Comparison of ENCODE assay signal across 32 cellular contexts in the genomic region with DNA sequence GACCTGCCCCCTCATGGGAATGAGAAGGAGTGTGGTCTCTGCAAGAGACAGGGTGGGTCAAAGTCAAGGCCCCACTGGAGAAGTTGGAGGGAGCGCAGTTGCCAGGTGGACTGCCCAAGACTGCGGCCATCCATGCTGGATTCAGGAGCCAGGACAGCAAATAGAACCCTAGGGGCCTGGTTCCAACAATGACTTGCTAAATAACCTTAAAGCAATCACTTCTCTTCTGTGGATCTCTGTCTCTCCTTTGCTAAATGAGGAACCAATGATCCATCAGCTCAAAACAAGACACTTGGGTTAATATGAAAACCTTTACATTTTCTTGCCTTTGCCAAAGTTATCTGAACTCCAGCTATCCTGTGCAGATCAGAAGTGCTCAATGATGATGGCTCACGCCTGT. TPM values are rescaled to one million over a fixed set of nuclear protein-coding genes. Genes with fewer than 3 reads are reported as not detected.
"Had no signal": no experiment of that assay in that cellular context is flagged by ENCODE, and none has a peak within 500 bp of the region (broad histone marks: within the 10 kb centered on the region; RNA-seq: fewer than 3 reads in every experiment).

No MANE protein-coding gene starts in this region.

- H3K4me1 Mint-ChIP-seq: immature natural killer cell; natural killer cell; stimulated activated memory B cell treated with anti-CD40 and anti-IgM and Interleukin-4, amounts not matched to agents 10 μg/mL and 1 μg/mL and 100 μg/mL, for 72 hours had no signal

- H3K27me3 Mint-ChIP-seq: dendritic cell treated with granulocyte-macrophage colony-stimulating factor and Interleukin-4, amounts not matched to agents 40 ng/mL and 50 ng/mL, for 4 days had no signal

- H3K27ac ChIP-seq: colonic mucosa, esophagus squamous epithelium, heart right ventricle, left ventricle myocardium inferior, lower lobe of right lung, neutrophil, parathyroid adenoma, prostate gland, right atrium auricular region, sigmoid colon, testis, tibial artery had no signal

- H2AFZ ChIP-seq: parathyroid adenoma had no signal

- H3K4me1 ChIP-seq: colonic mucosa, lower lobe of right lung, prostate gland had no signal

- H3K79me2 ChIP-seq: parathyroid adenoma had no signal

- H3K9ac ChIP-seq: parathyroid adenoma had no signal

- H3K9me3 ChIP-seq: colonic mucosa, esophagus squamous epithelium, heart right ventricle, left ventricle myocardium inferior, lower lobe of right lung, neutrophil, prostate gland, right atrium auricular region, sigmoid colon, testis, tibial artery had no signal

- H3K27ac Mint-ChIP-seq: dendritic cell treated with granulocyte-macrophage colony-stimulating factor and Interleukin-4, amounts not matched to agents 40 ng/mL and 50 ng/mL, for 4 days; endodermal cell; immature natural killer cell; natural killer cell; stimulated activated memory B cell treated with anti-CD40 and anti-IgM and Interleukin-4, amounts not matched to agents 10 μg/mL and 1 μg/mL and 100 μg/mL, for 72 hours; type B pancreatic cell had no signal

- H3K4me3 Mint-ChIP-seq: dendritic cell treated with granulocyte-macrophage colony-stimulating factor and Interleukin-4, amounts not matched to agents 40 ng/mL and 50 ng/mL, for 4 days; endodermal cell; immature natural killer cell; natural killer cell; stimulated activated memory B cell treated with anti-CD40 and anti-IgM and Interleukin-4, amounts not matched to agents 10 μg/mL and 1 μg/mL and 100 μg/mL, for 72 hours; type B pancreatic cell had no signal

- H3K27me3 ChIP-seq: colonic mucosa, esophagus squamous epithelium, heart right ventricle, neutrophil, right atrium auricular region, sigmoid colon, testis, tibial artery had no signal

- H3K4me3 ChIP-seq: colonic mucosa, esophagus squamous epithelium, heart right ventricle, left ventricle myocardium inferior, lower lobe of right lung, prostate gland, right atrium auricular region, sigmoid colon, testis, tibial artery had no signal

- H3K9me3 Mint-ChIP-seq: dendritic cell treated with granulocyte-macrophage colony-stimulating factor and Interleukin-4, amounts not matched to agents 40 ng/mL and 50 ng/mL, for 4 days; endodermal cell; immature natural killer cell; natural killer cell; stimulated activated memory B cell treated with anti-CD40 and anti-IgM and Interleukin-4, amounts not matched to agents 10 μg/mL and 1 μg/mL and 100 μg/mL, for 72 hours had no signal

- ATAC-seq: heart right ventricle; left colon; lower lobe of right lung; natural killer cell; stimulated activated memory B cell treated with anti-CD40 and anti-IgM and Interleukin-4, amounts not matched to agents 10 μg/mL and 1 μg/mL and 100 μg/mL, for 72 hours; stimulated activated naive CD8-positive, alpha-beta T cell treated with anti-CD3 and anti-CD28 coated beads, Interleukin-15, Interleukin-2, amounts not matched to agents 100 U/mL and 50 U/mL, for 24 hours had no signal

- DNase-seq: colonic mucosa; effector CD8-positive, alpha-beta T cell; endodermal cell; esophagus squamous epithelium; foreskin melanocyte; glutamatergic neuron; heart right ventricle; hippocampal formation; immature natural killer cell; islet precursor cell; kidney glomerular epithelial cell; left colon; left ventricle myocardium inferior; natural killer cell; sigmoid colon; stimulated activated CD4-positive, alpha-beta T cell treated with anti-CD3 and anti-CD28 coated beads, Interleukin-4, amount 100 ng/mL, for 4 hours; stimulated activated naive CD8-positive, alpha-beta T cell treated with anti-CD3 and anti-CD28 coated beads, Interleukin-15, Interleukin-2, amounts not matched to agents 100 U/mL and 50 U/mL, for 24 hours; substantia nigra; testis; tibial artery had no signal

- H3K36me3 ChIP-seq: colonic mucosa, esophagus squamous epithelium, heart right ventricle, left ventricle myocardium inferior, lower lobe of right lung, neutrophil, prostate gland, right atrium auricular region, sigmoid colon, tibial artery had no signal

- H3K36me3 Mint-ChIP-seq: immature natural killer cell; natural killer cell; stimulated activated memory B cell treated with anti-CD40 and anti-IgM and Interleukin-4, amounts not matched to agents 10 μg/mL and 1 μg/mL and 100 μg/mL, for 72 hours; type B pancreatic cell had no signal

RNA-seq across cellular contexts. Expression of a gene that starts 38.1 kb away (rescaled TPM):
- total RNA-seq: mononuclear cell had no signal

RNA-seq across cellular contexts. Expression of a gene that starts 53.4 kb away (rescaled TPM):
- total RNA-seq: chondrocyte, left ventricle myocardium inferior, lower lobe of right lung, skeletal muscle tissue had no signal
- polyA plus RNA-seq: neural cell had no signal
